ENCODE assay signal across 27 cellular contexts in the genomic region with DNA sequence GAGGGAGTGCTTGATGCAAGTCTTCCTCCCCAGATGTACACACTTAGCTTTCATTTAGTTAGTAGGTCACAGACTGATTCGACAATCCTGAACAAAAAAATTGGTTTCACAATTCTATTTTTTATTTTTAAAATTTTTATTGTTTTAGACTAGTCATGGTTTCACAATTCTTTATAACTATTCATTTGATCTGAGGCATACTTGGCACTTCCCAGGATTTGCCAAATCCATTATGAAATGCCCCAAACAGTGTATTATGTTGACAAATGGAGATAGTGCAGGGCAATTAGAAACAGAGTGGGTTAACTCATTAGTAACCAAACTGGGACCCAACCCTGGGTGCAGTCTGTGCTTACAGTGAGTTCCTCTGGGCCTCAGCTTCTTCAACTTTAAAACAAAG. TPM values are rescaled to one million over a fixed set of nuclear protein-coding genes. Genes with fewer than 3 reads are reported as not detected.
DNase-seq lines count a peak whose midpoint lies in the region; ATAC-seq and TF ChIP-seq lines count a peak whose summit lies in the region.
"Had no signal": no experiment of that assay in that cellular context is flagged by ENCODE, and none has a peak within 500 bp of the region (broad histone marks: within the 10 kb centered on the region; RNA-seq: fewer than 3 reads in every experiment).

No MANE protein-coding gene starts in this region.

- no peak for ATAC-seq in activated naive CD8-positive, alpha-beta T cell treated with anti-CD3 and anti-CD28 coated beads, Interleukin-2, amount 10 ng/mL, durations not matched to agents 7 days and 5 days (ENCODE audit: low read depth)
- no peak for ATAC-seq in HG03442 (IDR thresholded peaks at IDR 0.05; ENCODE audit: unreplicated experiment)
- ATAC-seq in HG02884 (IDR thresholded peaks at IDR 0.05; ENCODE audit: unreplicated experiment): no peak
- ATAC-seq: WTC11 had no signal

- no peak for TF ChIP-seq CTCF in CD14-positive monocyte (IDR thresholded peaks at IDR 0.05)

- no peaks in the 10 kb centered on the region for H3K9me2 ChIP-seq in GM23248 (ENCODE audit: insufficient read depth)

- no peak overlapping the region for H3K9ac ChIP-seq in GM23248

- no peaks in the 10 kb centered on the region for H3K9me3 ChIP-seq in GM23248 (ENCODE audit: low read depth)
- H3K9me3 ChIP-seq: adrenal gland had no signal

- no peaks in the 10 kb centered on the region for H3K36me3 ChIP-seq in GM23248 (ENCODE audit: low read depth)
- H3K36me3 ChIP-seq: adrenal gland had no signal

- no peaks in the 10 kb centered on the region for H3K79me2 ChIP-seq in GM23248 (ENCODE audit: insufficient read depth)

- H3K4me3 Mint-ChIP-seq in CD14-positive monocyte (no peak overlapping the region), immature natural killer cell (peak overlapping the region; percentile 65 to 79 (median 70))
- H3K4me3 Mint-ChIP-seq in activated naive CD8-positive, alpha-beta T cell treated with anti-CD3 and anti-CD28 coated beads, Interleukin-2, amount 10 ng/mL, durations not matched to agents 7 days and 5 days: peak overlapping the region; percentile 72
- H3K4me3 Mint-ChIP-seq: central memory CD8-positive, alpha-beta T cell; nephron; WTC11 had no signal

- in situ Hi-C loops in GM23248 (cut with MboI) (no loop called here), G401 (cut with HindIII; ENCODE audit: low sequenced_read_pairs) (no loop called here)

- H3F3A ChIP-seq in GM23248 (ENCODE audit: insufficient read depth): no peaks in the 10 kb centered on the region

- H3K9me3 Mint-ChIP-seq in CD14-positive monocyte: peaks cover 4 to 15% (median 12%) of the 10 kb centered on the region in 7 donors
- peaks cover 1% of the 10 kb centered on the region for H3K9me3 Mint-ChIP-seq in activated naive CD8-positive, alpha-beta T cell treated with anti-CD3 and anti-CD28 coated beads, Interleukin-2, amount 10 ng/mL, durations not matched to agents 7 days and 5 days
- peaks cover 0 to 12% (median 7%) of the 10 kb centered on the region in 6 donors for H3K9me3 Mint-ChIP-seq in immature natural killer cell
- H3K9me3 Mint-ChIP-seq: central memory CD8-positive, alpha-beta T cell had no signal

- no peak overlapping the region for H3K4me2 ChIP-seq in GM23248 (ENCODE audit: unreplicated experiment)
- H3K4me2 ChIP-seq: smooth muscle cell had no signal

- peaks cover 4% of the 10 kb centered on the region in 2 donors for H3K36me3 Mint-ChIP-seq in CD14-positive monocyte
- H3K36me3 Mint-ChIP-seq in activated naive CD8-positive, alpha-beta T cell treated with anti-CD3 and anti-CD28 coated beads, Interleukin-2, amount 10 ng/mL, durations not matched to agents 7 days and 5 days: peaks cover 35% of the 10 kb centered on the region
- H3K36me3 Mint-ChIP-seq in immature natural killer cell: peaks cover 0 to 7% (median 4%) of the 10 kb centered on the region in 3 donors

- peak overlapping the region; percentile 60 for H3K27ac ChIP-seq in GM23248

- no peak overlapping the region for H2AFZ ChIP-seq in GM23248

- no peaks in the 10 kb centered on the region for H3K27me3 ChIP-seq in GM23248 (replicated peaks; ENCODE audit: insufficient read depth)
- H3K27me3 ChIP-seq: esophagus squamous epithelium had no signal

- H3K27ac Mint-ChIP-seq in CD14-positive monocyte (peak overlapping the region in 5 of 7 donors; percentile 70 to 86 (median 76)), immature natural killer cell (peak overlapping the region in 4 of 6 donors; percentile 2 to 41 (median 22))
- H3K27ac Mint-ChIP-seq in activated naive CD8-positive, alpha-beta T cell treated with anti-CD3 and anti-CD28 coated beads, Interleukin-2, amount 10 ng/mL, durations not matched to agents 7 days and 5 days: peak overlapping the region; percentile 78
- H3K27ac Mint-ChIP-seq: nephron, progenitor cell of endocrine pancreas, WTC11 had no signal

- 18 to 25% methylated on average over 1 of the region's 1 CpG for WGBS in GM23248 (ENCODE audit: low coverage in 1 of 2, low lambda C conversion rate in 2 of 2, missing lambda C conversion rate in 2 of 2), 2 experiments

- no peak for DNase-seq in CD14-positive monocyte (ENCODE audit: low spot score)
- DNase-seq in GM23248: peak; percentile 48
- no peak for DNase-seq in activated naive CD8-positive, alpha-beta T cell treated with anti-CD3 and anti-CD28 coated beads, Interleukin-2, amount 10 ng/mL, durations not matched to agents 7 days and 5 days
- DNase-seq in immature natural killer cell: no peak
- DNase-seq in Ammon's horn (ENCODE audit: low spot score): no peak
- no peak for DNase-seq in G401 (ENCODE audit: low spot score)
- DNase-seq: C1 segment of cervical spinal cord; DMS153; effector memory CD4-positive, alpha-beta T cell; esophagus squamous epithelium; mesendoderm; MM.1S; NCI-H2081; NCI-H524; OCI-M1; SHP77 treated with DMSO at 0.1 percent for 48 hours; stimulated activated CD8-positive, alpha-beta memory T cell treated with anti-CD3 and anti-CD28 coated beads, Interleukin-4, amount 100 ng/mL, for 48 hours had no signal

- H4K20me1 ChIP-seq in GM23248 (ENCODE audit: insufficient read depth): no peaks in the 10 kb centered on the region

- intact Hi-C loops in CD14-positive monocyte (cut with micrococcal nuclease): no loop called here

- H3K4me1 Mint-ChIP-seq in CD14-positive monocyte: peaks cover 47% of the 10 kb centered on the region
- H3K4me1 Mint-ChIP-seq in activated naive CD8-positive, alpha-beta T cell treated with anti-CD3 and anti-CD28 coated beads, Interleukin-2, amount 10 ng/mL, durations not matched to agents 7 days and 5 days: peaks cover 42% of the 10 kb centered on the region
- H3K4me1 Mint-ChIP-seq in immature natural killer cell: peaks cover 60 to 71% of the 10 kb centered on the region in 2 donors
- H3K4me1 Mint-ChIP-seq: nephron had no signal

- peaks cover 0 to 3% (median 1%) of the 10 kb centered on the region in 3 donors for H3K27me3 Mint-ChIP-seq in CD14-positive monocyte (ENCODE audit: low read depth in 3 of 3)
- H3K27me3 Mint-ChIP-seq in activated naive CD8-positive, alpha-beta T cell treated with anti-CD3 and anti-CD28 coated beads, Interleukin-2, amount 10 ng/mL, durations not matched to agents 7 days and 5 days: no peaks in the 10 kb centered on the region
- H3K27me3 Mint-ChIP-seq in immature natural killer cell (ENCODE audit: low read depth in 3 of 3): peaks cover 7 to 10% (median 9%) of the 10 kb centered on the region in 3 donors
- H3K27me3 Mint-ChIP-seq: central memory CD8-positive, alpha-beta T cell; progenitor cell of endocrine pancreas had no signal

- POLR2A ChIA-PET in activated naive CD8-positive, alpha-beta T cell treated with anti-CD3 and anti-CD28 coated beads, Interleukin-2, amount 10 ng/mL, durations not matched to agents 7 days and 5 days (lab: Charles Lee): no interaction called here

- 0 out of 2 replicates have a peak, but pooled peaks cover 9% of the 10 kb centered on the region for H3K4me1 ChIP-seq in GM23248 (ENCODE audit: insufficient read depth)
- H3K4me1 ChIP-seq: adrenal gland, esophagus squamous epithelium had no signal

- no peak overlapping the region for H3K4me3 ChIP-seq in GM23248
- H3K4me3 ChIP-seq: adrenal gland, esophagus squamous epithelium, smooth muscle cell had no signal

RNA-seq across cellular contexts. Expression of gene GPR82, which starts 0.7 kb away (rescaled TPM):
- 1 to 10 TPM in 1 of 2 donors, under 1 TPM in 1; 0.67 to 2.0 TPM for polyA plus RNA-seq in CD14-positive monocyte
- total RNA-seq in GM23248 (2014; rRNA removed; shearing (Covaris generic)): not detected in 2 replicates
- polyA plus RNA-seq in GM23248 (2016; fragmentation: Nextera tagmentation; extraction: Ambion mirVana): 0.13 TPM in 1 of 2 replicates, not detected in the other
- 1 to 10 TPM in 1 of 2 experiments, under 1 TPM in 1; 0.97 to 1.1 TPM for total RNA-seq in activated naive CD8-positive, alpha-beta T cell treated with anti-CD3 and anti-CD28 coated beads, Interleukin-2, amount 10 ng/mL, durations not matched to agents 7 days and 5 days
- polyA plus RNA-seq in immature natural killer cell: 1 to 10 TPM; 5.5 to 7.2 (median 5.7) TPM
- total RNA-seq in G401 (2014; rRNA removed; shearing (Covaris generic)): not detected in 2 replicates
- total RNA-seq: kidney epithelial cell, progenitor cell of endocrine pancreas, smooth muscle cell, temporal lobe, WTC11 had no signal

RNA-seq across cellular contexts. Expression of gene GPR34, which starts 34.5 kb away (rescaled TPM):
- polyA plus RNA-seq in CD14-positive monocyte: 10 to 100 TPM; 14.8 to 20.3 TPM
- not detected in 2 replicates for total RNA-seq in GM23248 (2014; rRNA removed; shearing (Covaris generic))
- 0.09 TPM in 1 of 2 replicates, not detected in the other for polyA plus RNA-seq in GM23248 (2016; fragmentation: Nextera tagmentation; extraction: Ambion mirVana)
- 1 to 10 TPM; 1.8 to 2.7 TPM for total RNA-seq in activated naive CD8-positive, alpha-beta T cell treated with anti-CD3 and anti-CD28 coated beads, Interleukin-2, amount 10 ng/mL, durations not matched to agents 7 days and 5 days
- 1 to 10 TPM in 2 of 3 donors, not detected in 1; 2.8 to 2.9 TPM for polyA plus RNA-seq in immature natural killer cell
- not detected in 2 replicates for total RNA-seq in G401 (2014; rRNA removed; shearing (Covaris generic))
- total RNA-seq: kidney epithelial cell, progenitor cell of endocrine pancreas, WTC11 had no signal

Comparison
In these comparisons a context has a peak if more than half of its experiments do, and no peak if none do; other contexts are left out.
1. H3K27ac Mint-ChIP-seq: peak in every context shown above with its lines; median percentile 78 in activated naive CD8-positive, alpha-beta T cell treated with anti-CD3 and anti-CD28 coated beads, Interleukin-2, amount 10 ng/mL, durations not matched to agents 7 days and 5 days; 76 in CD14-positive monocyte; 22 in immature natural killer cell.
2. H3K4me3 Mint-ChIP-seq: peak in activated naive CD8-positive, alpha-beta T cell treated with anti-CD3 and anti-CD28 coated beads, Interleukin-2, amount 10 ng/mL, durations not matched to agents 7 days and 5 days (single experiment) and immature natural killer cell (5 of 5); none in CD14-positive monocyte (0 of 2).